In the genomic region with DNA sequence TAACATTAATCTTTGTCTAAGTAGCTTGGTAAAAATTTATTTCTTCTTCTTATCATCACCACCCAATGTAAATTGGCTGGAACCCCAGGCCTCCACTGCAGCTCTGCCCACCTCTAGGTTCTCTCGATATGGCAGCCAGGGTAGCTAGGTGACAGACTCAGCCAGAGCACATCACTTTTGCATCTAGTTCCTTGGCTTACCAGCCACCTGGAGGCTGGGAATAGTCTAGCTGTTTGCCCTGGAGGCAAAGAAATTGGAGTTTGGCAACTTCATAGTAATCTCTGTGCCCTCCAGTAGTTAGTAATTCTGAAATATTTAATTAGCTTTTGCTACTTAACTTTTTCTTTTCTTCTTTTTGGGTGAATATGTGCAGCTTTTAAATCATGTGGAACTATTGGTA, we compare ENCODE assay signal across 23 cellular contexts. TPM values are rescaled to one million over a fixed set of nuclear protein-coding genes. Genes with fewer than 3 reads are reported as not detected.
A peak's percentile ranks its signal among the peaks of the same experiment; 100 is the strongest.
DNase-seq lines count a peak whose midpoint lies in the region; ATAC-seq and TF ChIP-seq lines count a peak whose summit lies in the region.
"Had no signal": no experiment of that assay in that cellular context is flagged by ENCODE, and none has a peak within 500 bp of the region (broad histone marks: within the 10 kb centered on the region; RNA-seq: fewer than 3 reads in every experiment).

No MANE protein-coding gene starts in this region.

- no peak overlapping the region for H3K4me3 Mint-ChIP-seq in activated T-cell treated with anti-CD3 and anti-CD28 coated beads, Interleukin-2, amount 50 U/mL, for 24 hours
- H3K4me3 Mint-ChIP-seq in activated T-cell treated with anti-CD3 and anti-CD28 coated beads, Interleukin-2, amount 50 U/mL, for 4 hours = no peak overlapping the region
- H3K4me3 Mint-ChIP-seq in endodermal cell (no peak overlapping the region), glutamatergic neuron (ENCODE audit: unreplicated experiment) (no peak overlapping the region)
- H3K4me3 Mint-ChIP-seq in stimulated activated effector memory CD8-positive, alpha-beta T cell treated with anti-CD3 and anti-CD28 coated beads, Interleukin-12 subunit alpha, Interleukin-12 subunit beta, amount 100 ng/mL, for 72 hours = no peak overlapping the region
- H3K4me3 Mint-ChIP-seq: CD4-positive, CD25-positive, alpha-beta regulatory T cell had no signal

- no peak for TF ChIP-seq EP300 in transverse colon (IDR thresholded peaks at IDR 0.05; ENCODE audit: low read depth)

- no peak for TF ChIP-seq POLR2A in transverse colon (IDR thresholded peaks at IDR 0.05)

- H3K4me3 ChIP-seq in endodermal cell (ENCODE audit: low read length) (no peak overlapping the region), transverse colon (no peak overlapping the region)
- H3K4me3 ChIP-seq: BLaER1, Peyer's patch had no signal

- ATAC-seq in activated T-cell treated with anti-CD3 and anti-CD28 coated beads, Interleukin-2, amount 50 U/mL, for 4 hours = no peak
- no peak for ATAC-seq in stimulated activated effector memory CD8-positive, alpha-beta T cell treated with anti-CD3 and anti-CD28 coated beads, Interleukin-12 subunit alpha, Interleukin-12 subunit beta, amount 100 ng/mL, for 72 hours

- H3K9ac ChIP-seq in endodermal cell (ENCODE audit: extremely low read depth, low read length, poor library complexity, severe bottlenecking) = no peak overlapping the region
- H3K9ac ChIP-seq: BLaER1, KMS-11 had no signal

- WGBS in endodermal cell (ENCODE audit: insufficient coverage in 1 of 2, insufficient read length in 1 of 2), 2 experiments = 100% methylated on average over 1 of the region's 1 CpG; no CpG with 5 or more reads in 1 of the 2 experiments
- 100% methylated on average over 1 of the region's 1 CpG; no CpG with 5 or more reads in 1 of the 2 donors for WGBS in transverse colon (ENCODE audit: low coverage in 1 of 2), 2 donors

- intact Hi-C loops in transverse colon (cut with DNase I; ENCODE audit: low total_unique reads) = no loop called here

- no peaks in the 10 kb centered on the region for H3K4me1 ChIP-seq in endodermal cell (ENCODE audit: control insufficient read depth, insufficient read depth, low read length)
- H3K4me1 ChIP-seq in transverse colon = peaks cover 5 to 42% (median 12%) of the 10 kb centered on the region in 4 donors
- H3K4me1 ChIP-seq: BLaER1 had no signal

- H3K27ac Mint-ChIP-seq in activated T-cell treated with anti-CD3 and anti-CD28 coated beads, Interleukin-2, amount 50 U/mL, for 24 hours = peak overlapping the region; percentile 51
- H3K27ac Mint-ChIP-seq in endodermal cell (no peak overlapping the region), glutamatergic neuron (ENCODE audit: unreplicated experiment) (no peak overlapping the region)
- peak overlapping the region; percentile 41 for H3K27ac Mint-ChIP-seq in stimulated activated effector memory CD8-positive, alpha-beta T cell treated with anti-CD3 and anti-CD28 coated beads, Interleukin-12 subunit alpha, Interleukin-12 subunit beta, amount 100 ng/mL, for 72 hours
- H3K27ac Mint-ChIP-seq: CD4-positive, CD25-positive, alpha-beta regulatory T cell had no signal

- H3K9me3 ChIP-seq in endodermal cell (ENCODE audit: control insufficient read depth, low read length) (no peaks in the 10 kb centered on the region), transverse colon (no peaks in the 10 kb centered on the region)
- H3K9me3 ChIP-seq: BLaER1, Peyer's patch had no signal

- DNase-seq in activated T-cell treated with anti-CD3 and anti-CD28 coated beads, Interleukin-2, amount 50 U/mL, for 24 hours = no peak
- DNase-seq in activated T-cell treated with anti-CD3 and anti-CD28 coated beads, Interleukin-2, amount 50 U/mL, for 4 hours = no peak
- DNase-seq in M059J (ENCODE audit: low read depth) (peak; percentile 28), endodermal cell (no peak), OCI-M1 (lab: John Stamatoyannopoulos, UW) (no peak), transverse colon (no peak), glutamatergic neuron (no peak)
- no peak for DNase-seq in stimulated activated effector memory CD8-positive, alpha-beta T cell treated with anti-CD3 and anti-CD28 coated beads, Interleukin-12 subunit alpha, Interleukin-12 subunit beta, amount 100 ng/mL, for 72 hours (ENCODE audit: low spot score in 2 of 2)
- DNase-seq: 8988T; CD4-positive, CD25-positive, alpha-beta regulatory T cell; DMS53; HCEC 1CT; IMR-90; NCI-H1048; NCI-H1417; NCI-H1694; NCI-H2029 treated with DMSO at 0.1 percent for 48 hours; NCI-H526 treated with DMSO at 0.1 percent for 48 hours; Peyer's patch; SHP77 treated with DMSO at 0.1 percent for 48 hours had no signal

- in situ Hi-C loops in transverse colon (cut with MboI; ENCODE audit: low pct_ligation_motif_present in 1 of 4, low pct_unique_long_range_greater_than_20kb in 1 of 4, low sequenced_read_pairs in 3 of 4) = loop anchor here in 1 of 4 donors (25.0 kb wide), 1 partner anchor 247 kb away; a partner anchor contains a TSS

- TF ChIP-seq CTCF in endodermal cell (conservative IDR thresholded peaks at IDR 0.05) (peak; percentile 30), transverse colon (IDR thresholded peaks at IDR 0.05) (no peak), glutamatergic neuron (IDR thresholded peaks at IDR 0.05; ENCODE audit: partially characterized antibody, unreplicated experiment) (no peak)

- peaks cover 93% of the 10 kb centered on the region for H3K36me3 Mint-ChIP-seq in activated T-cell treated with anti-CD3 and anti-CD28 coated beads, Interleukin-2, amount 50 U/mL, for 24 hours (ENCODE audit: low read depth)
- peaks cover 40% of the 10 kb centered on the region for H3K36me3 Mint-ChIP-seq in activated T-cell treated with anti-CD3 and anti-CD28 coated beads, Interleukin-2, amount 50 U/mL, for 4 hours (ENCODE audit: insufficient read depth)
- H3K36me3 Mint-ChIP-seq in endodermal cell (ENCODE audit: low read depth) = peaks cover 77% of the 10 kb centered on the region
- H3K36me3 Mint-ChIP-seq in stimulated activated effector memory CD8-positive, alpha-beta T cell treated with anti-CD3 and anti-CD28 coated beads, Interleukin-12 subunit alpha, Interleukin-12 subunit beta, amount 100 ng/mL, for 72 hours = peaks cover 100% of the 10 kb centered on the region
- H3K36me3 Mint-ChIP-seq in glutamatergic neuron (ENCODE audit: unreplicated experiment) = no peaks in the 10 kb centered on the region

- H3K27me3 Mint-ChIP-seq in activated T-cell treated with anti-CD3 and anti-CD28 coated beads, Interleukin-2, amount 50 U/mL, for 24 hours = no peaks in the 10 kb centered on the region
- no peaks in the 10 kb centered on the region for H3K27me3 Mint-ChIP-seq in activated T-cell treated with anti-CD3 and anti-CD28 coated beads, Interleukin-2, amount 50 U/mL, for 4 hours (ENCODE audit: low read depth)
- H3K27me3 Mint-ChIP-seq in endodermal cell (ENCODE audit: insufficient read depth) (no peaks in the 10 kb centered on the region), glutamatergic neuron (ENCODE audit: unreplicated experiment) (no peaks in the 10 kb centered on the region)
- H3K27me3 Mint-ChIP-seq: CD4-positive, CD25-positive, alpha-beta regulatory T cell had no signal

- H3K27ac ChIP-seq in endodermal cell (ENCODE audit: low read depth, low read length) (no peak overlapping the region), transverse colon (no peak overlapping the region)
- H3K27ac ChIP-seq: BLaER1, KMS-11, Peyer's patch had no signal

- H3K27me3 ChIP-seq in endodermal cell (ENCODE audit: control insufficient read depth, insufficient read depth, low read length, poor library complexity, severe bottlenecking) = no peaks in the 10 kb centered on the region
- H3K27me3 ChIP-seq in transverse colon = no peaks in the 10 kb centered on the region
- H3K27me3 ChIP-seq: BLaER1, Peyer's patch had no signal

- H3K9me3 Mint-ChIP-seq in activated T-cell treated with anti-CD3 and anti-CD28 coated beads, Interleukin-2, amount 50 U/mL, for 24 hours = no peaks in the 10 kb centered on the region
- no peaks in the 10 kb centered on the region for H3K9me3 Mint-ChIP-seq in activated T-cell treated with anti-CD3 and anti-CD28 coated beads, Interleukin-2, amount 50 U/mL, for 4 hours
- H3K9me3 Mint-ChIP-seq in endodermal cell (no peaks in the 10 kb centered on the region), glutamatergic neuron (ENCODE audit: unreplicated experiment) (no peaks in the 10 kb centered on the region)
- no peaks in the 10 kb centered on the region for H3K9me3 Mint-ChIP-seq in stimulated activated effector memory CD8-positive, alpha-beta T cell treated with anti-CD3 and anti-CD28 coated beads, Interleukin-12 subunit alpha, Interleukin-12 subunit beta, amount 100 ng/mL, for 72 hours
- H3K9me3 Mint-ChIP-seq: CD4-positive, CD25-positive, alpha-beta regulatory T cell had no signal

- H3K36me3 ChIP-seq in endodermal cell (ENCODE audit: control insufficient read depth, insufficient read depth, low read length) (peaks cover 91% of the 10 kb centered on the region), transverse colon (peaks cover 0 to 62% (median 30%) of the 10 kb centered on the region in 4 donors)

- peaks cover 8% of the 10 kb centered on the region for H3K4me1 Mint-ChIP-seq in activated T-cell treated with anti-CD3 and anti-CD28 coated beads, Interleukin-2, amount 50 U/mL, for 24 hours (ENCODE audit: low read depth)
- peaks cover 6% of the 10 kb centered on the region for H3K4me1 Mint-ChIP-seq in activated T-cell treated with anti-CD3 and anti-CD28 coated beads, Interleukin-2, amount 50 U/mL, for 4 hours (ENCODE audit: low read depth)
- H3K4me1 Mint-ChIP-seq in endodermal cell = no peaks in the 10 kb centered on the region
- no peaks in the 10 kb centered on the region for H3K4me1 Mint-ChIP-seq in stimulated activated effector memory CD8-positive, alpha-beta T cell treated with anti-CD3 and anti-CD28 coated beads, Interleukin-12 subunit alpha, Interleukin-12 subunit beta, amount 100 ng/mL, for 72 hours
- H3K4me1 Mint-ChIP-seq in glutamatergic neuron (ENCODE audit: low read depth, unreplicated experiment) = no peaks in the 10 kb centered on the region

RNA-seq across cellular contexts. Expression of a gene that starts 9.4 kb away (rescaled TPM):
- 10 to 100 TPM; 83.5 to 90.2 (median 86.8) TPM for total RNA-seq in activated T-cell treated with anti-CD3 and anti-CD28 coated beads, Interleukin-2, amount 50 U/mL, for 4 hours
- total RNA-seq in M059J (2014; rRNA removed; shearing (Covaris generic)) = 60.2 and 78.6 TPM in 2 replicates
- total RNA-seq in endodermal cell = 10 to 100 TPM; 54.3 to 57.6 TPM
- polyA plus RNA-seq in endodermal cell (2013, experiment 1 of 2) = 56.9 TPM
- 47.7 TPM for polyA plus RNA-seq in endodermal cell (2013, experiment 2 of 2)
- 10 to 100 TPM; 23.3 to 92.7 (median 52.0) TPM for total RNA-seq in transverse colon
- total RNA-seq in glutamatergic neuron (ENCODE audit: unreplicated experiment) = 168 TPM

RNA-seq across cellular contexts. Expression of a gene that starts 21.1 kb away (rescaled TPM):
- under 1 TPM; 0.51 to 0.82 (median 0.63) TPM for total RNA-seq in activated T-cell treated with anti-CD3 and anti-CD28 coated beads, Interleukin-2, amount 50 U/mL, for 4 hours
- 1.3 TPM in 1 of 2 replicates, not detected in the other for total RNA-seq in M059J (2014; rRNA removed; shearing (Covaris generic))
- total RNA-seq in endodermal cell = 1 to 10 TPM; 1.1 to 4.2 TPM
- 1.9 TPM for polyA plus RNA-seq in endodermal cell (2013, experiment 1 of 2)
- 0.99 TPM for polyA plus RNA-seq in endodermal cell (2013, experiment 2 of 2)
- 1 to 10 TPM in 1 of 4 donors, under 1 TPM in 1, not detected in 2; 0.96 to 4.0 TPM for total RNA-seq in transverse colon
- total RNA-seq in glutamatergic neuron (ENCODE audit: unreplicated experiment) = 2.8 TPM
- total RNA-seq: G401, IMR-90 had no signal

Comparison
In these comparisons a context has a peak if more than half of its experiments do, and no peak if none do; other contexts are left out.
1. H3K27ac Mint-ChIP-seq: peak in activated T-cell treated with anti-CD3 and anti-CD28 coated beads, Interleukin-2, amount 50 U/mL, for 24 hours (single experiment) and stimulated activated effector memory CD8-positive, alpha-beta T cell treated with anti-CD3 and anti-CD28 coated beads, Interleukin-12 subunit alpha, Interleukin-12 subunit beta, amount 100 ng/mL, for 72 hours (single experiment); none in endodermal cell (single experiment) and glutamatergic neuron (single experiment).